Comparison of ENCODE assay signal across 8 cellular contexts in the genomic region with DNA sequence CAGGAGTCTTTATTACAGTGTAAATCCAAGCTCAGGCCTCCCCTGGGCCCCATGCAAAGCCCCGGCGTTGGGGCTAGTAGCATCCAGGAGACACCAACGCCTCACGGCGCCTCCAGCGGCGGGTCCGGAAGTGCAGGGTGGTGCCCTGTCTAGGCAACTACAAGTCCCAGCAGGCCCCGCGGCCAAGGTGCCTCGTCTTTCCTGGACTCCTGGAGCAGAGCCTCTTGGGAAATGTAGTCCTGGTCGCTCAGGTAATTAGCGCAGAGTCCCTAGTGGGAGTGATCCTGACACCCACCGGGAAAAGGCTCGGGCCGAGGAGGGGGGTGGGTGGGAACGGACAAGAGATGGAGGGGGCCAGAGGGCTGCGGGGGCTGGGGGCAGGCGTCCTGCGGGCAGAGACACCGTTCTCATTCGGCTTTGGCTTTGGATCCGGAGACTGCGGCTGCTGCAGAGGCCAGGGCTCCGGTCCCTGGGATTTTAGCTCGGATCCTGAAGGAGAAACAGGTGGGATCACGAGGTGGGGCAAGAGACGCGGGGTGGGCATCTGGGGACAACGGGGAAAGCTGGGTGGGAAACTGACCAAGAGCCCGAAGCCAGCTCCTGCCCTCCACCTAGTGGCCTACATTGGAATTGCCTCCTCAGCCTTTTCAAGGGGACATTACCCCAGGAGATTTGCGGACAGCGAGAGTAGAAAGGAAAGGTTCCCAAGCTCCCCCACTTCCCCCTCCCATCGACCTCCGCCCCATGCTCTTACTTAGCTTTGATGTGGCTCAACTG. TPM values are rescaled to one million over a fixed set of nuclear protein-coding genes. Genes with fewer than 3 reads are reported as not detected.
DNase-seq lines count a peak whose midpoint lies in the region; FAIRE-seq and TF ChIP-seq lines count a peak whose summit lies in the region.

No MANE protein-coding gene starts in this region.

- H3K36me3 ChIP-seq in ES-I3 (ENCODE audit: insufficient read depth, low read length) (no peaks in the 10 kb centered on the region), Loucy (ENCODE audit: insufficient read depth, low read length) (no peaks in the 10 kb centered on the region), stomach (peaks cover 0 to 9% (median 3%) of the 10 kb centered on the region in 4 donors)

- DNase-seq in H54 (ENCODE audit: insufficient read length, low spot score): no peak
- peak; percentile 80 for DNase-seq in RWPE1 (ENCODE audit: low spot score)
- DNase-seq in activated effector memory CD4-positive, alpha-beta T cell treated with Interleukin-2 at 50 U/mL for 16 hours: peak; percentile 91
- DNase-seq in fibroblast of the conjunctiva (ENCODE audit: low read depth): peak; percentile 93
- DNase-seq in neural crest cell (ENCODE audit: low read depth, low spot score): peak; percentile 99
- DNase-seq in stomach: peak; percentile 99

- H3K4me2 ChIP-seq in Loucy (ENCODE audit: low read depth, low read length, poor library complexity, severe bottlenecking): peak overlapping the region; percentile 68

- intact Hi-C loops in stomach (cut with DNase I; ENCODE audit: low total_unique reads): no loop called here

- peaks cover 10% of the 10 kb centered on the region for H3K4me1 Mint-ChIP-seq in neural crest cell

- H4K20me1 ChIP-seq in Loucy (ENCODE audit: insufficient read depth, low read length, poor library complexity, severe bottlenecking): no peaks in the 10 kb centered on the region

- H3K9ac ChIP-seq in ES-I3 (ENCODE audit: low read depth, low read length) (peak overlapping the region; percentile 40), Loucy (ENCODE audit: low read depth, low read length, poor library complexity, severe bottlenecking) (peak overlapping the region; percentile 52)

- H3K9me3 ChIP-seq in ES-I3 (ENCODE audit: control insufficient read depth, insufficient read depth, low read length): no peaks in the 10 kb centered on the region
- no peaks in the 10 kb centered on the region for H3K9me3 ChIP-seq in Loucy (ENCODE audit: insufficient read depth, low read depth, low read length)
- no peaks in the 10 kb centered on the region for H3K9me3 ChIP-seq in stomach

- peak overlapping the region; percentile 86 for H3K27ac ChIP-seq in RWPE1
- H3K27ac ChIP-seq in stomach: peak overlapping the region; percentile 70 to 91 (median 82)

- H3K27me3 ChIP-seq in Loucy (ENCODE audit: insufficient read depth, low read length, poor library complexity, severe bottlenecking) (no peaks in the 10 kb centered on the region), stomach (no peaks in the 10 kb centered on the region)

- peak overlapping the region; percentile 85 for H2AFZ ChIP-seq in Loucy (ENCODE audit: low read length)

- H3K79me2 ChIP-seq in Loucy (ENCODE audit: insufficient read depth, low read length): no peaks in the 10 kb centered on the region

- H3K4me3 ChIP-seq in Loucy (ENCODE audit: low read length, poor library complexity, severe bottlenecking) (peak overlapping the region; percentile 74), stomach (peak overlapping the region; percentile 69 to 83 (median 77))

- no peaks in the 10 kb centered on the region for H3K9me3 Mint-ChIP-seq in neural crest cell

- TF ChIP-seq CTCF in Loucy (conservative IDR thresholded peaks at IDR 0.05; ENCODE audit: low read length): peak; percentile 68
- TF ChIP-seq CTCF in RWPE1 (conservative IDR thresholded peaks at IDR 0.05; ENCODE audit: low read depth): peak; percentile 89
- TF ChIP-seq CTCF in neural crest cell (conservative IDR thresholded peaks at IDR 0.05): peak; percentile 71
- TF ChIP-seq CTCF in stomach (IDR thresholded peaks at IDR 0.05): peak in 5 of 7 experiments; percentile 79 to 92 (median 90)

- no peaks in the 10 kb centered on the region for H3K36me3 Mint-ChIP-seq in neural crest cell (ENCODE audit: low read depth)

- no peak for TF ChIP-seq EP300 in stomach (IDR thresholded peaks at IDR 0.05)

- H3K9me2 ChIP-seq in Loucy (replicated peaks; ENCODE audit: low read depth, low read length): no peaks in the 10 kb centered on the region

- POLR2A ChIA-PET in RWPE1 (lab: Yijun Ruan, JAX; ENCODE audit: low non-redundant PET): no interaction called here

- H3K4me3 Mint-ChIP-seq in neural crest cell: peak overlapping the region; percentile 97

- WGBS in stomach, 5 donors: 0 to 1% (median 0%) methylated on average over 26 to 35 of the region's 35 CpGs

- no peaks in the 10 kb centered on the region for H3F3A ChIP-seq in Loucy (ENCODE audit: low read depth)

- peak overlapping the region; percentile 98 for H3K27ac Mint-ChIP-seq in neural crest cell (ENCODE audit: unreplicated experiment)

- CTCF ChIA-PET in RWPE1 (lab: Yijun Ruan, JAX): interaction anchor here (0.5 to 2.0 kb wide), 21 partner anchors 9 to 476 kb away, joined by 3 to 29 read pairs (median 4); partner anchors contain the start of genes FOSB and RTN2

- no peak for TF ChIP-seq POLR2A in H54 (IDR thresholded peaks at IDR 0.05; ENCODE audit: low read depth, low read length)
- no peak for TF ChIP-seq POLR2A in stomach (IDR thresholded peaks at IDR 0.05)

- FAIRE-seq in H54 (lab: Jason Lieb, UNC): peak; percentile 62

- no peaks in the 10 kb centered on the region for H3K27me3 Mint-ChIP-seq in neural crest cell (ENCODE audit: low read depth)

- H3K4me1 ChIP-seq in ES-I3 (ENCODE audit: insufficient read depth, low read length) (no peaks in the 10 kb centered on the region), Loucy (ENCODE audit: insufficient read depth, low read length, poor library complexity, severe bottlenecking) (peaks cover 5% of the 10 kb centered on the region), stomach (peaks cover 3 to 12% (median 10%) of the 10 kb centered on the region in 4 donors)

RNA-seq across cellular contexts. Expression of gene RTN2, which starts 11.4 kb away (rescaled TPM):
- total RNA-seq in neural crest cell (16.2 and 19.8 TPM in 2 replicates), stomach (10 to 100 TPM in 2 of 5 donors, 1 to 10 TPM in 2, not detected in 1; 2.0 to 37.3 (median 10.6) TPM)
- polyA plus RNA-seq in stomach: 1 to 10 TPM; 4.7 to 9.3 (median 7.9) TPM

RNA-seq across cellular contexts. Expression of gene PPM1N, which starts 12.8 kb away (rescaled TPM):
- total RNA-seq in neural crest cell (not detected in 2 replicates), stomach (1 to 10 TPM in 1 of 5 donors, under 1 TPM in 1, not detected in 3; 0.92 to 1.6 TPM)
- polyA plus RNA-seq in stomach: 1 to 10 TPM; 1.9 to 5.2 (median 4.9) TPM

RNA-seq across cellular contexts. Expression of gene FOSB, which starts 17.7 kb away (rescaled TPM):
- total RNA-seq in neural crest cell: 0.26 and 0.45 TPM in 2 replicates
- total RNA-seq in stomach: 10 to 100 TPM in 2 of 5 donors, 1 to 10 TPM in 3; 1.2 to 76.8 (median 5.5) TPM
- 10 to 100 TPM in 2 of 3 donors, 1 to 10 TPM in 1; 6.9 to 20.9 (median 11.1) TPM for polyA plus RNA-seq in stomach

RNA-seq across cellular contexts. Expression of gene VASP, which starts 21.8 kb away (rescaled TPM):
- total RNA-seq in neural crest cell: 46.1 and 49.9 TPM in 2 replicates
- total RNA-seq in stomach: 100 to 1,000 TPM in 3 of 5 donors, 10 to 100 TPM in 2; 48.4 to 280 (median 119) TPM
- polyA plus RNA-seq in stomach: 100 to 1,000 TPM in 1 of 3 donors, 10 to 100 TPM in 2; 62.8 to 149 (median 76.0) TPM
